ENCODE assay signal across 9 cellular contexts in the genomic region with DNA sequence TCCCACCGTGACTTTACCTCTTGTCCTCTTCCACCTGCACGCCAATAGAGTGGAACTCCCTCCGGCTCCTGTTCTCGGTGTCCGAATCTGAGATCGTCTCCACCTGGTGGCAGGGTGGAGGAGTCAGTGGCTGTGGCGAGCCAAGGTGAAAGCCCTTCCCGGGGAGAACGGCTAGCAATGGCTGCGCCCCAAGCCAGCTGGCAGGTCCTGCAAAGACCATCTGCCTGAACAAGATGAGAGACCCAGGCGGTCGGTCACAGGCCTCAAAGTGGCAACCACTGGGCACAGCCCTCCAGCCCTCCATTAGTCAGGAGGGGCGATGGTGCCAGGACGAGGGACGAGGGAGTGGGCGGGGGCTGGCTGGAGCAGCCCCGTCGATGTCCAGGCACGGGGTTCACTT. TPM values are rescaled to one million over a fixed set of nuclear protein-coding genes. Genes with fewer than 3 reads are reported as not detected.
DNase-seq lines count a peak whose midpoint lies in the region; ATAC-seq lines count a peak whose summit lies in the region.
"Had no signal": no experiment of that assay in that cellular context is flagged by ENCODE, and none has a peak within 500 bp of the region (broad histone marks: within the 10 kb centered on the region; RNA-seq: fewer than 3 reads in every experiment).

No MANE protein-coding gene starts in this region.

- no peak overlapping the region for H3K27ac Mint-ChIP-seq in stimulated activated naive CD8-positive, alpha-beta T cell treated with anti-CD3 and anti-CD28 coated beads, Interleukin-15, Interleukin-2, amounts not matched to agents 100 ng/mL and 50 ng/mL, for 24 hours
- H3K27ac Mint-ChIP-seq in activated T-helper 2 cell treated with anti-CD3 and anti-CD28 coated beads, Interferon-gamma antibody, Interleukin-2, Interleukin-4, amounts not matched to agents 10 μg/mL and 5 μg/mL and 100 μg/mL, durations not matched to agents 14 hours and 24 hours and 36 hours, result no peak overlapping the region

- H3K9me3 Mint-ChIP-seq in stimulated activated naive CD8-positive, alpha-beta T cell treated with anti-CD3 and anti-CD28 coated beads, Interleukin-15, Interleukin-2, amounts not matched to agents 100 ng/mL and 50 ng/mL, for 24 hours, result no peaks in the 10 kb centered on the region
- H3K9me3 Mint-ChIP-seq in activated T-helper 2 cell treated with anti-CD3 and anti-CD28 coated beads, Interferon-gamma antibody, Interleukin-2, Interleukin-4, amounts not matched to agents 10 μg/mL and 5 μg/mL and 100 μg/mL, durations not matched to agents 14 hours and 24 hours and 36 hours, result no peaks in the 10 kb centered on the region

- no peaks in the 10 kb centered on the region for H3K36me3 Mint-ChIP-seq in stimulated activated naive CD8-positive, alpha-beta T cell treated with anti-CD3 and anti-CD28 coated beads, Interleukin-15, Interleukin-2, amounts not matched to agents 100 ng/mL and 50 ng/mL, for 24 hours (ENCODE audit: low read depth)
- H3K36me3 Mint-ChIP-seq in activated T-helper 2 cell treated with anti-CD3 and anti-CD28 coated beads, Interferon-gamma antibody, Interleukin-2, Interleukin-4, amounts not matched to agents 10 μg/mL and 5 μg/mL and 100 μg/mL, durations not matched to agents 14 hours and 24 hours and 36 hours (ENCODE audit: low read depth), result no peaks in the 10 kb centered on the region

- intact Hi-C loops in activated T-helper 2 cell treated with anti-CD3 and anti-CD28 coated beads, Interferon-gamma antibody, Interleukin-2, Interleukin-4, amounts not matched to agents 10 μg/mL and 5 μg/mL and 100 μg/mL, durations not matched to agents 14 hours and 24 hours and 36 hours (cut with micrococcal nuclease), result no loop called here

- no peak for DNase-seq in stimulated activated naive CD8-positive, alpha-beta T cell treated with anti-CD3 and anti-CD28 coated beads, Interleukin-15, Interleukin-2, amounts not matched to agents 100 U/mL and 50 U/mL, for 24 hours
- no peak for DNase-seq in activated T-helper 2 cell treated with anti-CD3 and anti-CD28 coated beads, Interferon-gamma antibody, Interleukin-2, Interleukin-4, amounts not matched to agents 10 μg/mL and 5 μg/mL and 100 μg/mL, durations not matched to agents 14 hours and 24 hours and 36 hours (ENCODE audit: low spot score)
- DNase-seq in left kidney (ENCODE audit: low read depth, low spot score), result peak; percentile 31
- DNase-seq in activated CD4-positive, CD25-positive, alpha-beta regulatory T cell treated with anti-CD3 and anti-CD28 coated beads, Interleukin-2, amount 50 U/mL, for 72 hours, result no peak
- DNase-seq in AG08396 (ENCODE audit: low spot score), result no peak
- no peak for DNase-seq in NCI-H146 (lab: John Stamatoyannopoulos, UW)
- DNase-seq: DND-41 had no signal

- peaks cover 55% of the 10 kb centered on the region for H3K27me3 Mint-ChIP-seq in stimulated activated naive CD8-positive, alpha-beta T cell treated with anti-CD3 and anti-CD28 coated beads, Interleukin-15, Interleukin-2, amounts not matched to agents 100 ng/mL and 50 ng/mL, for 24 hours
- peaks cover 55% of the 10 kb centered on the region for H3K27me3 Mint-ChIP-seq in activated T-helper 2 cell treated with anti-CD3 and anti-CD28 coated beads, Interferon-gamma antibody, Interleukin-2, Interleukin-4, amounts not matched to agents 10 μg/mL and 5 μg/mL and 100 μg/mL, durations not matched to agents 14 hours and 24 hours and 36 hours (ENCODE audit: low read depth)

- peaks cover 4% of the 10 kb centered on the region for H3K4me1 Mint-ChIP-seq in stimulated activated naive CD8-positive, alpha-beta T cell treated with anti-CD3 and anti-CD28 coated beads, Interleukin-15, Interleukin-2, amounts not matched to agents 100 ng/mL and 50 ng/mL, for 24 hours (ENCODE audit: low read depth)
- H3K4me1 Mint-ChIP-seq in activated T-helper 2 cell treated with anti-CD3 and anti-CD28 coated beads, Interferon-gamma antibody, Interleukin-2, Interleukin-4, amounts not matched to agents 10 μg/mL and 5 μg/mL and 100 μg/mL, durations not matched to agents 14 hours and 24 hours and 36 hours (ENCODE audit: low read depth), result peaks cover 5% of the 10 kb centered on the region

- ATAC-seq in stimulated activated naive CD8-positive, alpha-beta T cell treated with anti-CD3 and anti-CD28 coated beads, Interleukin-15, Interleukin-2, amounts not matched to agents 100 U/mL and 50 U/mL, for 24 hours, result no peak
- no peak for ATAC-seq in HG03175 (IDR thresholded peaks at IDR 0.05; ENCODE audit: unreplicated experiment)

- H3K4me3 Mint-ChIP-seq in stimulated activated naive CD8-positive, alpha-beta T cell treated with anti-CD3 and anti-CD28 coated beads, Interleukin-15, Interleukin-2, amounts not matched to agents 100 ng/mL and 50 ng/mL, for 24 hours, result peak overlapping the region; percentile 65
- H3K4me3 Mint-ChIP-seq in activated T-helper 2 cell treated with anti-CD3 and anti-CD28 coated beads, Interferon-gamma antibody, Interleukin-2, Interleukin-4, amounts not matched to agents 10 μg/mL and 5 μg/mL and 100 μg/mL, durations not matched to agents 14 hours and 24 hours and 36 hours (ENCODE audit: low read depth), result peak overlapping the region; percentile 68

RNA-seq across cellular contexts. Expression of a gene that starts 25.4 kb away (rescaled TPM):
- total RNA-seq in activated T-helper 2 cell treated with anti-CD3 and anti-CD28 coated beads, Interferon-gamma antibody, Interleukin-2, Interleukin-4, amounts not matched to agents 10 μg/mL and 5 μg/mL and 100 μg/mL, durations not matched to agents 14 hours and 24 hours and 36 hours, result 58.7 and 59.3 TPM in 2 replicates

RNA-seq across cellular contexts. Expression of a gene that starts 44.5 kb away (rescaled TPM):
- total RNA-seq in activated T-helper 2 cell treated with anti-CD3 and anti-CD28 coated beads, Interferon-gamma antibody, Interleukin-2, Interleukin-4, amounts not matched to agents 10 μg/mL and 5 μg/mL and 100 μg/mL, durations not matched to agents 14 hours and 24 hours and 36 hours, result 0.32 and 0.48 TPM in 2 replicates
